Comparison of ENCODE assay signal across 14 cellular contexts in the genomic region with DNA sequence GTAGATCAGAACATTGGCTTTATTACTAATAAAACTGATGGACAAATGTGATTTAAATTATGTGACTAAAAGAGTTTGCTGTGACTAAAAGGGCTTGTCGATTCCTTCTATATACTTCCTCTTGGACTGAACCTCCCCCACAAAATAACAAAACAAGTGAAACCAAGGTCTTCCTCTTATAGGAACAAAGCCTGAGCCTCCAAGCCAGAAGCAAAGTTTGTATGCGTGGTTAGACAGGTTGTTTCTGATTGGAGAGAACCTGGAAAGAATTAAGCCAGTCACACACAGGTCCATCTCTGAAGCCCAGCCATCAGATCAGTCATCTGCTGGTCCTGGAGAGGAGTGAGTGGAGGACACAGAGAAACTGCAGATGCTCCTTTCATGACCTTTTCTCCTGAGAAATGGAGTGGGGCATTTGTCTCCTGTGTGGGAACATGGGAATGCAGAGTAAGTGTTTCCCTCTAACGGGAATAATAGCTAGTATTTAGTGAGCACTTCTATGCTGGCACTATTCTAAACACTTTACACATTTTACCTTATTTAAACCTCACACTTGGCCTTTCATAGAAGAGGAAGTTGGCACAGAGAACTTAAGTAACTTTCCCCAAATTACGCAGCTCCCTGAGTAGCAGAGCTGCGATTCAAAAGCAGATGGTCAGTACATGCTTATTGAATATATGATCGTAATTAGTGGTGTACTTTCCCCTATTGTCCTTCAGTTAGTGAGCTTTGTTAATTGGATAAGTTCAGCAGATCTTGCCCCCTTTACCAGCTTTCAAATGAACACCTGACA.
DNase-seq lines count a peak whose midpoint lies in the region; ATAC-seq and TF ChIP-seq lines count a peak whose summit lies in the region.
"Had no signal": no experiment of that assay in that cellular context is flagged by ENCODE, and none has a peak within 500 bp of the region (broad histone marks: within the 10 kb centered on the region; RNA-seq: fewer than 3 reads in every experiment).

No MANE protein-coding gene starts in this region.

- H3K4me3 ChIP-seq in right cardiac atrium (ENCODE audit: low read length) = no peak overlapping the region
- H3K4me3 ChIP-seq: PC-9, uterus had no signal

- peak; percentile 89 for DNase-seq in CD1c-positive myeloid dendritic cell (ENCODE audit: extremely low spot score)
- peak; percentile 94 for DNase-seq in NOMO-1 treated with DMSO at 0.1 percent for 48 hours (lab: John Stamatoyannopoulos, UW; ENCODE audit: unreplicated experiment)
- DNase-seq in right cardiac atrium = no peak
- DNase-seq in NCI-H510A treated with DMSO at 0.1 percent for 48 hours (lab: John Stamatoyannopoulos, UW) = no peak
- DNase-seq in AG08395 (ENCODE audit: low spot score) = no peak
- no peak for DNase-seq in stimulated activated naive CD4-positive, alpha-beta T cell (lab: John Stamatoyannopoulos, UW)
- no peak for DNase-seq in Calu3
- DNase-seq: activated T-cell treated with anti-CD3 and anti-CD28 coated beads for 4 hours; CD4-positive, alpha-beta memory T cell; NCI-H187 treated with DMSO at 0.1 percent for 48 hours; PC-9; retina; uterus had no signal

- TF ChIP-seq CTCF in Calu3 (IDR thresholded peaks at IDR 0.05; ENCODE audit: unreplicated experiment) = no peak

- no peaks in the 10 kb centered on the region for H3K4me1 Mint-ChIP-seq in Calu3 (ENCODE audit: low read depth, unreplicated experiment)

- BruUV-seq in Calu3 (replicated peaks; lab: Mats Ljungman, UMichigan) = no TSS peak

- H3K27ac ChIP-seq in right cardiac atrium (ENCODE audit: low read length) = peak overlapping the region; percentile 13
- H3K27ac ChIP-seq: PC-9, uterus had no signal

- no peak overlapping the region for H3K27ac Mint-ChIP-seq in Calu3 (ENCODE audit: unreplicated experiment)

- CTCF ChIA-PET in Calu3 (lab: Charles Lee) = no interaction called here

- H3K9me3 ChIP-seq in right cardiac atrium (ENCODE audit: control insufficient read depth, low read length) = no peaks in the 10 kb centered on the region
- H3K9me3 ChIP-seq: uterus had no signal

- no peak overlapping the region for H3K4me3 Mint-ChIP-seq in Calu3 (ENCODE audit: low read depth, unreplicated experiment)
- H3K4me3 Mint-ChIP-seq: CD4-positive, alpha-beta memory T cell had no signal

- H3K27me3 Mint-ChIP-seq in Calu3 (ENCODE audit: unreplicated experiment) = no peaks in the 10 kb centered on the region
- H3K27me3 Mint-ChIP-seq: CD4-positive, alpha-beta memory T cell had no signal

- no peaks in the 10 kb centered on the region for H3K36me3 Mint-ChIP-seq in Calu3 (ENCODE audit: insufficient read depth, unreplicated experiment)

- no peaks in the 10 kb centered on the region for H3K9me3 Mint-ChIP-seq in Calu3 (ENCODE audit: low read depth, unreplicated experiment)
- H3K9me3 Mint-ChIP-seq: CD4-positive, alpha-beta memory T cell had no signal

- ATAC-seq in GM21360 (IDR thresholded peaks at IDR 0.05; ENCODE audit: unreplicated experiment) (peak; percentile 40), right cardiac atrium (peak in 1 of 2 donors; percentile 36)

- no peaks in the 10 kb centered on the region for H3K27me3 ChIP-seq in right cardiac atrium (ENCODE audit: control insufficient read depth, insufficient read depth)
- H3K27me3 ChIP-seq: uterus had no signal

- H3K4me1 ChIP-seq in right cardiac atrium (ENCODE audit: control insufficient read depth, insufficient read depth, low read length) = peaks cover 2% of the 10 kb centered on the region
- H3K4me1 ChIP-seq: uterus had no signal

- 75% methylated on average over 6 of the region's 6 CpGs for WGBS in right cardiac atrium

- intact Hi-C loops in right cardiac atrium (cut with DNase I) = loop anchor here in 1 of 4 donors (10.0 kb wide), 1 partner anchor 423 kb away; no protein-coding TSS in a partner anchor
- intact Hi-C loops in Calu3 (cut with micrococcal nuclease; ENCODE audit: unreplicated experiment) = no loop called here

Comparison
In these comparisons a context has a peak if more than half of its experiments do, and no peak if none do; other contexts are left out.
1. DNase-seq: peak in CD1c-positive myeloid dendritic cell (single experiment) and NOMO-1 treated with DMSO at 0.1 percent for 48 hours (single experiment); none in right cardiac atrium (0 of 3), NCI-H510A treated with DMSO at 0.1 percent for 48 hours (single experiment), AG08395 (single experiment), stimulated activated naive CD4-positive, alpha-beta T cell (0 of 6) and Calu3 (single experiment).